Comparison of ENCODE assay signal across 23 cellular contexts in genomic region chr20:61451009-61451408, GRCh38.
"Had no signal": no experiment of that assay in that cellular context is flagged by ENCODE, and none has a peak within 500 bp of the region (broad histone marks: within the 10 kb centered on the region; RNA-seq: fewer than 3 reads in every experiment).

No MANE protein-coding gene starts in this region.

- H3K9me3 ChIP-seq: colonic mucosa, esophagus squamous epithelium, gastrocnemius medialis, heart right ventricle, lower lobe of right lung, mucosa of descending colon had no signal

- H3K4me3 ChIP-seq: colonic mucosa, esophagus squamous epithelium, gastrocnemius medialis, heart right ventricle, left lung, lower lobe of right lung, mucosa of descending colon had no signal

- H3K4me1 ChIP-seq: colonic mucosa, esophagus squamous epithelium, gastrocnemius medialis, heart right ventricle, left lung, lower lobe of right lung had no signal

- FAIRE-seq: endometrium, keratinocyte had no signal

- H3K27me3 ChIP-seq: colonic mucosa, gastrocnemius medialis had no signal

- DNase-seq: colonic mucosa; cortex of kidney; effector CD8-positive, alpha-beta T cell; effector memory CD8-positive, alpha-beta T cell; endodermal cell; erythroblast; esophagus squamous epithelium; foreskin fibroblast; foreskin melanocyte; gastrocnemius medialis; glutamatergic neuron; heart right ventricle; hippocampal formation; left cardiac atrium; left lung; left ventricle myocardium superior; lower lobe of right lung; mucosa of descending colon; naive B cell had no signal

- H3K36me3 ChIP-seq: colonic mucosa, esophagus squamous epithelium, gastrocnemius medialis, heart right ventricle, left lung, lower lobe of right lung had no signal

- H3K27ac ChIP-seq: colonic mucosa, epithelial cell of prostate, esophagus squamous epithelium, gastrocnemius medialis, heart right ventricle, left lung, lower lobe of right lung had no signal

- ATAC-seq: effector memory CD8-positive, alpha-beta T cell; esophagus mucosa; gastrocnemius medialis; heart right ventricle; left cardiac atrium; left lung; left ventricle myocardium superior; lower lobe of right lung; mucosa of descending colon had no signal
